ENCODE assay signal across 8 cellular contexts in the genomic region with DNA sequence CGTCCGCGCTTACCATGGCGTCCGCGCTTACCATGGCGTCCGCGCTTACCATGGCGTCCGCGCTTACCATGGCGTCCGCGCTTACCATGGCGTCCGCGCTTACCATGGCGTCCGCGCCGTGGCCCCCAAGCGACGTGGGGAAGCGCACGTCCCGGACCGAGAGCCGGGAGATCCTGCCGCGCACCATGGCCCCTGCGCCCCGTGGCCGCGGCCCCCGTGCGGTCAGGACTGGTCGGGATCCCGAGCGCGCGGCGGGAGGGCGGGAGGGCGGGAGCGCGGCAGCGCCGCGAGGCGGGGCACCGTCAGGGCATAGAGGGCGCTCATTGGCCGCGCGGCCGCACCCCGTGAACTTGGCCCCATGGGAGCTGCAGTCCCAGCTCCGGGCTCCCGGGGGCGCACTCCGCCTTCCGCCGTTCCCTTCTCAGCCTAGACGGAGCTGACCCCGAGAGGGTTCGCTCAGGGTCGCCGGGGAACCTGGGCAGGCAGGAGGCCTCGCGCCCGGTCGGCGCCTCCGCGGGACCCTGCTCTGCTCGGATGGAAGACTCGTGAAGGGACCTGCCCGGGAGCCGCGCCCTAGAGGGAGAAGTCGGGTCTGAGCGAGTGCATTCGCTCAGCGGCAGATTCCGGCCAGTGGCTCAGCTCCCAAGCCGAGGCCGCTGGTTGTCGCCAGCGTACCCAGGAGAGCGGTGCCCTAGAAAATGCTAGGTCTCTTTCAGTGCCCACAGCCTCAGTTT. TPM values are rescaled to one million over a fixed set of nuclear protein-coding genes. Genes with fewer than 3 reads are reported as not detected.
DNase-seq lines count a peak whose midpoint lies in the region; ATAC-seq, FAIRE-seq and TF ChIP-seq lines count a peak whose summit lies in the region.

A gene with protein sequence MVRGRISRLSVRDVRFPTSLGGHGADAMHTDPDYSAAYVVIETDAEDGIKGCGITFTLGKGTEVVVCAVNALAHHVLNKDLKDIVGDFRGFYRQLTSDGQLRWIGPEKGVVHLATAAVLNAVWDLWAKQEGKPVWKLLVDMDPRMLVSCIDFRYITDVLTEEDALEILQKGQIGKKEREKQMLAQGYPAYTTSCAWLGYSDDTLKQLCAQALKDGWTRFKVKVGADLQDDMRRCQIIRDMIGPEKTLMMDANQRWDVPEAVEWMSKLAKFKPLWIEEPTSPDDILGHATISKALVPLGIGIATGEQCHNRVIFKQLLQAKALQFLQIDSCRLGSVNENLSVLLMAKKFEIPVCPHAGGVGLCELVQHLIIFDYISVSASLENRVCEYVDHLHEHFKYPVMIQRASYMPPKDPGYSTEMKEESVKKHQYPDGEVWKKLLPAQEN (minus strand): TSS at position 230 of the 734 bp plus-strand sequence. CDS start 43 bp downstream, at position 187.

- H3K4me1 Mint-ChIP-seq in CD8-positive, alpha-beta T cell (ENCODE audit: low read depth) = peaks cover 32% of the 10 kb centered on the region
- H3K4me1 Mint-ChIP-seq in naive thymus-derived CD8-positive, alpha-beta T cell = peaks cover 18 to 39% (median 30%) of the 10 kb centered on the region in 4 donors

- CTCF ChIA-PET in CD8-positive, alpha-beta T cell (lab: Charles Lee) = interaction anchor here (1.0 to 1.6 kb wide), 6 partner anchors 27 to 120 kb away, joined by 3 to 6 read pairs (median 3); no protein-coding TSS in a partner anchor

- intact Hi-C loops in CD8-positive, alpha-beta T cell (cut with DNase I, micrococcal nuclease) = loop anchor here (1.0 to 5.0 kb wide), 7 partner anchors 100 to 555 kb away; a partner anchor contains a TSS

- peak within 1 kb of the TSS; percentile 84 for H3K4me3 Mint-ChIP-seq in CD8-positive, alpha-beta T cell
- H3K4me3 Mint-ChIP-seq in naive thymus-derived CD8-positive, alpha-beta T cell = peak within 1 kb of the TSS; percentile 83 to 97 (median 91)

- POLR2A ChIA-PET in CD8-positive, alpha-beta T cell (lab: Charles Lee) = interaction anchor here (1.0 to 1.1 kb wide), 4 partner anchors 14 to 98 kb away, joined by 3 to 4 read pairs (median 4); no protein-coding TSS in a partner anchor
- POLR2A ChIA-PET in naive thymus-derived CD8-positive, alpha-beta T cell (lab: Charles Lee) = interaction anchor here (0.6 to 4.0 kb wide), 7 partner anchors 30 to 554 kb away, joined by 3 to 20 read pairs (median 5); a partner anchor contains a TSS

- peaks cover 5% of the 10 kb centered on the region for H3K9me3 Mint-ChIP-seq in CD8-positive, alpha-beta T cell
- H3K9me3 Mint-ChIP-seq in naive thymus-derived CD8-positive, alpha-beta T cell = peaks cover 0 to 2% (median 0%) of the 10 kb centered on the region in 9 donors

- H3K27me3 ChIP-seq in CD8-positive, alpha-beta T cell (ENCODE audit: insufficient read depth, low read length) = no peaks in the 10 kb centered on the region

- no peaks in the 10 kb centered on the region for H3K27me3 Mint-ChIP-seq in CD8-positive, alpha-beta T cell (ENCODE audit: low read depth)
- peaks cover 0 to 2% (median 0%) of the 10 kb centered on the region in 5 donors for H3K27me3 Mint-ChIP-seq in naive thymus-derived CD8-positive, alpha-beta T cell

- H3K36me3 ChIP-seq in CD8-positive, alpha-beta T cell (ENCODE audit: insufficient read depth, low read length) = no peaks in the 10 kb centered on the region

- H3K9me3 ChIP-seq in CD8-positive, alpha-beta T cell (ENCODE audit: low read length) = no peaks in the 10 kb centered on the region

- DNase-seq in CD8-positive, alpha-beta T cell = peak; percentile 68 to 86 (median 77)
- DNase-seq in RCC 7860 (ENCODE audit: low spot score) (peak; percentile 54), fibroblast of mammary gland (ENCODE audit: low read depth) (peak; percentile 79)
- DNase-seq in activated T-helper 1 cell treated with anti-CD3 and anti-CD28 coated beads, Interleukin-2, amount 50 U/mL, for 16 hours (ENCODE audit: low read depth in 1 of 2, low spot score in 1 of 2) = peak; percentile 42 to 74
- DNase-seq in naive thymus-derived CD8-positive, alpha-beta T cell = peak; percentile 64 to 88 (median 80)
- peak; percentile 57 to 81 (median 76) for DNase-seq in stimulated activated naive CD4-positive, alpha-beta T cell (lab: John Stamatoyannopoulos, UW)

- H3K36me3 Mint-ChIP-seq in CD8-positive, alpha-beta T cell = peaks cover 20% of the 10 kb centered on the region
- H3K36me3 Mint-ChIP-seq in naive thymus-derived CD8-positive, alpha-beta T cell = peaks cover 0 to 7% (median 4%) of the 10 kb centered on the region in 3 donors

- peak; percentile 76 for ATAC-seq in CD8-positive, alpha-beta T cell
- ATAC-seq in GM19372 (IDR thresholded peaks at IDR 0.05; ENCODE audit: low read depth, unreplicated experiment) = peak; percentile 86
- peak; percentile 88 for ATAC-seq in HG03520 (IDR thresholded peaks at IDR 0.05; ENCODE audit: unreplicated experiment)
- peak; percentile 77 to 82 for ATAC-seq in naive thymus-derived CD8-positive, alpha-beta T cell

- H3K4me1 ChIP-seq in CD8-positive, alpha-beta T cell (ENCODE audit: insufficient read depth, low read length) = peaks cover 17% of the 10 kb centered on the region

- H3K4me3 ChIP-seq in CD8-positive, alpha-beta T cell (ENCODE audit: low read depth, low read length) = peak within 1 kb of the TSS; percentile 92
- H3K4me3 ChIP-seq in fibroblast of mammary gland (ENCODE audit: control insufficient read depth, low read depth, low read length) = peak within 1 kb of the TSS; percentile 87

- H3K27ac Mint-ChIP-seq in CD8-positive, alpha-beta T cell = peak within 1 kb of the TSS; percentile 93
- H3K27ac Mint-ChIP-seq in naive thymus-derived CD8-positive, alpha-beta T cell = peak within 1 kb of the TSS; percentile 93 to 99 (median 97)

- FAIRE-seq in RCC 7860 (lab: Jason Lieb, UNC) = no peak

- peak within 1 kb of the TSS; percentile 96 for H3K27ac ChIP-seq in CD8-positive, alpha-beta T cell (ENCODE audit: low read depth, low read length)

- TF ChIP-seq CTCF in CD8-positive, alpha-beta T cell (IDR thresholded peaks at IDR 0.05) = peak; percentile 67
- TF ChIP-seq CTCF in fibroblast of mammary gland (conservative IDR thresholded peaks at IDR 0.05; ENCODE audit: control insufficient read depth, insufficient read depth, low read depth, low read length) = peak; percentile 52

RNA-seq across cellular contexts. Expression of the gene that starts here (rescaled TPM):
- total RNA-seq in CD8-positive, alpha-beta T cell = 10 to 100 TPM; 32.2 to 39.7 TPM
- 100 to 1,000 TPM; 111 to 123 TPM for total RNA-seq in naive thymus-derived CD8-positive, alpha-beta T cell
- 10 to 100 TPM in 2 of 3 donors, 1 to 10 TPM in 1; 8.2 to 13.8 (median 12.7) TPM for polyA plus RNA-seq in naive thymus-derived CD8-positive, alpha-beta T cell

Comparison
In these comparisons a context has a peak if more than half of its experiments do, and no peak if none do; other contexts are left out.
1. Peak in every context shown above with its lines: DNase-seq, ATAC-seq, H3K4me3 ChIP-seq and H3K27ac ChIP-seq.